ENCODE assay signal across 9 cellular contexts in genomic region chrX:24055043-24055356, GRCh38. TPM values are rescaled to one million over a fixed set of nuclear protein-coding genes. Genes with fewer than 3 reads are reported as not detected.
A peak's percentile ranks its signal among the peaks of the same experiment; 100 is the strongest.
DNase-seq lines count a peak whose midpoint lies in the region; ATAC-seq, FAIRE-seq and TF ChIP-seq lines count a peak whose summit lies in the region.
"Had no signal": no experiment of that assay in that cellular context is flagged by ENCODE, and none has a peak within 500 bp of the region (broad histone marks: within the 10 kb centered on the region; RNA-seq: fewer than 3 reads in every experiment).

No MANE protein-coding gene starts in this region.

- peaks cover 25% of the 10 kb centered on the region for H3K36me3 ChIP-seq in mesodermal cell (ENCODE audit: control insufficient read depth, insufficient read depth, low read length)

- peak overlapping the region; percentile 60 for H3K4me3 ChIP-seq in astrocyte of the cerebellum (ENCODE audit: low read depth, low read length)
- no peak overlapping the region for H3K4me3 ChIP-seq in mesodermal cell (ENCODE audit: extremely low read depth, insufficient read depth, low read length, poor library complexity, severe bottlenecking)

- whole genome bisulfite sequencing in mesodermal cell (ENCODE audit: insufficient coverage in 2 of 2), 2 experiments, result 0 to 3% methylated on average over 3 to 8 of the region's 14 CpGs

- H3K9me3 ChIP-seq in mesodermal cell (ENCODE audit: control insufficient read depth, low read length), result no peaks in the 10 kb centered on the region

- peak overlapping the region; percentile 99 for H3K27ac ChIP-seq in mesodermal cell (ENCODE audit: low read depth, low read length, severe bottlenecking)
- H3K27ac ChIP-seq: epithelial cell of prostate had no signal

- H3K4me1 ChIP-seq in mesodermal cell (ENCODE audit: control insufficient read depth, insufficient read depth, low read length, poor library complexity, severe bottlenecking), result no peaks in the 10 kb centered on the region

- no peak for TF ChIP-seq CTCF in astrocyte of the cerebellum (IDR thresholded peaks at IDR 0.05; ENCODE audit: low read depth, low read length, missing control alignments)

- in situ Hi-C loops in astrocyte of the cerebellum (cut with HindIII; ENCODE audit: low sequenced_read_pairs), result no loop called here

- ATAC-seq in GM18870 (IDR thresholded peaks at IDR 0.05; ENCODE audit: unreplicated experiment) (peak; percentile 6), HG02885 (IDR thresholded peaks at IDR 0.05; ENCODE audit: poor library complexity, unreplicated experiment) (peak; percentile 10)

- DNase-seq in astrocyte of the cerebellum (ENCODE audit: low read depth), result no peak
- no peak for DNase-seq in NCI-H1417 treated with DMSO at 0.1 percent for 48 hours (lab: John Stamatoyannopoulos, UW)
- DNase-seq in activated gamma-delta T cell treated with Interleukin-2 at 50 U/mL for 16 hours, result no peak
- no peak for DNase-seq in GM19239 (ENCODE audit: insufficient read length, low spot score)
- no peak for DNase-seq in NCI-H1105 treated with DMSO at 0.1 percent for 48 hours (lab: John Stamatoyannopoulos, UW)

- FAIRE-seq in GM19239 (lab: Jason Lieb, UNC), result no peak

RNA-seq across cellular contexts. Expression of gene EIF2S3, which starts 0.2 kb away (rescaled TPM):
- 120 TPM for polyA plus RNA-seq in mesodermal cell (2013, experiment 1 of 2)
- polyA plus RNA-seq in mesodermal cell (2013, experiment 2 of 2), result 123 TPM

RNA-seq across cellular contexts. Expression of gene KLHL15, which starts 28.0 kb away (rescaled TPM):
- 4.0 TPM for polyA plus RNA-seq in mesodermal cell (2013, experiment 1 of 2)
- polyA plus RNA-seq in mesodermal cell (2013, experiment 2 of 2), result 4.0 TPM
